22 cellular contexts compared by ENCODE assay signal in the genomic region with DNA sequence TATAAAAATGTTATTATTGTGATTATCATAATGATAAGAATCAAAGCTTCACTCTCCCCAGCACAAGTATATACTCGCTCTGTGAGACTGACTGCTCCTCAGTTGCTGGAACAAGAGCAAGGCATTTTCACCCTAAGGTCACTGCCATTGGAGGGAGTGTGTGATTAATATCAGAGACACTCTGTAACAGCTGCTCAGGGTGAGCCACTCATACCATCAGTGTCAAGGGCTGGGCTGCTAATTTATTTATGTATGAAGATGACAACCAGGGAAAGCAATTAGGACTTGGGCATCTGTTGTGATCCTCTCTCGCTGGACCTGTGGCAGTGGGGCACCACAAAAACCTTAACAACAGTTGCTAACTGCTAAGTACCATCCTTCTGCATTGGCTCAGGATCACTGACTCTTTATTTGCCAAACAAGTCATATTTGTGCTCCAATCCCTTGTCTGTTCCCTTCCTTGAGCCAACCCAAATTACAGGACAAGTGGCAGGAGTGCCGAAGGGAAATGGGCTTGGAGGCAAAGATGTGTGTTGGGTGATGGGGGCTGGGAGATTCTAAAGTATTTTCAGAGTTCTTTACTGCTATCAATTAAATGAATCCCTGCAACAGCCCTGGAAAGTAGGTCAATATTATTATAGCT.
DNase-seq lines count a peak whose midpoint lies in the region; ATAC-seq and TF ChIP-seq lines count a peak whose summit lies in the region.
"Had no signal": no experiment of that assay in that cellular context is flagged by ENCODE, and none has a peak within 500 bp of the region (broad histone marks: within the 10 kb centered on the region; RNA-seq: fewer than 3 reads in every experiment).

No MANE protein-coding gene starts in this region.

- H3K9me3 ChIP-seq in naive thymus-derived CD4-positive, alpha-beta T cell (ENCODE audit: control insufficient read depth in 2 of 3, low read length in 3 of 3), result no peaks in the 10 kb centered on the region
- H3K9me3 ChIP-seq: A549, neutrophil, prostate gland had no signal

- peak; percentile 69 for DNase-seq in NCI-H82 (lab: John Stamatoyannopoulos, UW)
- DNase-seq in NCI-H82 treated with DMSO at 0.1 percent for 48 hours (lab: John Stamatoyannopoulos, UW; ENCODE audit: unreplicated experiment), result no peak
- DNase-seq in NCI-H748 treated with DMSO at 0.1 percent for 48 hours (lab: John Stamatoyannopoulos, UW), result peak; percentile 32
- peak; percentile 51 to 73 for DNase-seq in foreskin keratinocyte
- no peak for DNase-seq in stimulated activated naive B cell treated with anti-CD40 and anti-IgM and Interleukin-4, amounts not matched to agents 10 μg/mL and 1 μg/mL and 100 μg/mL, for 72 hours
- no peak for DNase-seq in naive thymus-derived CD8-positive, alpha-beta T cell
- DNase-seq in naive thymus-derived CD4-positive, alpha-beta T cell, result no peak
- DNase-seq in Right ventricle myocardium inferior (ENCODE audit: missing footprints), result no peak
- DNase-seq: activated CD8-positive, alpha-beta memory T cell treated with anti-CD3 and anti-CD28 coated beads for 24 hours; activated T-cell treated with anti-CD3 and anti-CD28 coated beads, Interleukin-2, amount 50 U/mL, for 4 hours; cortex of kidney; DMS79; endodermal cell; H7; islet precursor cell; NCI-H146; NCI-H2171 treated with DMSO at 0.1 percent for 48 hours had no signal

- H3K36me3 Mint-ChIP-seq in stimulated activated naive B cell treated with anti-CD40 and anti-IgM and Interleukin-4, amounts not matched to agents 10 μg/mL and 1 μg/mL and 100 μg/mL, for 72 hours, result no peaks in the 10 kb centered on the region
- no peaks in the 10 kb centered on the region for H3K36me3 Mint-ChIP-seq in naive thymus-derived CD8-positive, alpha-beta T cell
- H3K36me3 Mint-ChIP-seq in naive thymus-derived CD4-positive, alpha-beta T cell, result peaks cover 0 to 17% (median 0%) of the 10 kb centered on the region in 5 donors

- H3K27ac Mint-ChIP-seq in stimulated activated naive B cell treated with anti-CD40 and anti-IgM and Interleukin-4, amounts not matched to agents 10 μg/mL and 1 μg/mL and 100 μg/mL, for 72 hours, result peak overlapping the region; percentile 42
- H3K27ac Mint-ChIP-seq in naive thymus-derived CD8-positive, alpha-beta T cell, result no peak overlapping the region
- H3K27ac Mint-ChIP-seq in naive thymus-derived CD4-positive, alpha-beta T cell, result peak overlapping the region in 1 of 9 donors; percentile 22
- H3K27ac Mint-ChIP-seq: B cell, endodermal cell had no signal

- H3K36me3 ChIP-seq in naive thymus-derived CD4-positive, alpha-beta T cell (ENCODE audit: control insufficient read depth in 2 of 3, insufficient read depth in 3 of 3, low read length in 3 of 3), result no peaks in the 10 kb centered on the region
- H3K36me3 ChIP-seq: neutrophil, prostate gland had no signal

- no peaks in the 10 kb centered on the region for H3K9me3 Mint-ChIP-seq in stimulated activated naive B cell treated with anti-CD40 and anti-IgM and Interleukin-4, amounts not matched to agents 10 μg/mL and 1 μg/mL and 100 μg/mL, for 72 hours
- H3K9me3 Mint-ChIP-seq in naive thymus-derived CD8-positive, alpha-beta T cell, result no peaks in the 10 kb centered on the region
- peaks cover 0 to 3% (median 0%) of the 10 kb centered on the region in 11 donors for H3K9me3 Mint-ChIP-seq in naive thymus-derived CD4-positive, alpha-beta T cell
- H3K9me3 Mint-ChIP-seq: activated T-cell treated with anti-CD3 and anti-CD28 coated beads, Interleukin-2, amount 50 U/mL, for 4 hours; endodermal cell had no signal

- H3K4me3 Mint-ChIP-seq in stimulated activated naive B cell treated with anti-CD40 and anti-IgM and Interleukin-4, amounts not matched to agents 10 μg/mL and 1 μg/mL and 100 μg/mL, for 72 hours, result no peak overlapping the region
- no peak overlapping the region for H3K4me3 Mint-ChIP-seq in naive thymus-derived CD8-positive, alpha-beta T cell
- H3K4me3 Mint-ChIP-seq in naive thymus-derived CD4-positive, alpha-beta T cell, result no peak overlapping the region
- H3K4me3 Mint-ChIP-seq: activated T-cell treated with anti-CD3 and anti-CD28 coated beads, Interleukin-2, amount 50 U/mL, for 4 hours; B cell; endodermal cell had no signal

- peaks cover 12% of the 10 kb centered on the region for H3K4me1 ChIP-seq in foreskin keratinocyte
- H3K4me1 ChIP-seq in naive thymus-derived CD4-positive, alpha-beta T cell (ENCODE audit: control insufficient read depth in 2 of 2, insufficient read depth in 2 of 2, low read length in 2 of 2), result peaks cover 16 to 36% of the 10 kb centered on the region in 2 donors
- H3K4me1 ChIP-seq: A549, prostate gland had no signal

- intact Hi-C loops in naive thymus-derived CD4-positive, alpha-beta T cell (cut with micrococcal nuclease), result no loop called here
- intact Hi-C loops in Right ventricle myocardium inferior (cut with DNase I), result no loop called here

- peaks cover 0 to 4% of the 10 kb centered on the region in 2 donors for H3K27me3 Mint-ChIP-seq in stimulated activated naive B cell treated with anti-CD40 and anti-IgM and Interleukin-4, amounts not matched to agents 10 μg/mL and 1 μg/mL and 100 μg/mL, for 72 hours
- H3K27me3 Mint-ChIP-seq in naive thymus-derived CD8-positive, alpha-beta T cell, result no peaks in the 10 kb centered on the region
- H3K27me3 Mint-ChIP-seq in naive thymus-derived CD4-positive, alpha-beta T cell, result peaks cover 0 to 2% (median 0%) of the 10 kb centered on the region in 5 donors

- H3K4me3 ChIP-seq in naive thymus-derived CD4-positive, alpha-beta T cell (ENCODE audit: low read length), result no peak overlapping the region
- H3K4me3 ChIP-seq: A549, K562, prostate gland had no signal

- CTCF ChIA-PET in naive thymus-derived CD4-positive, alpha-beta T cell (lab: Charles Lee), result interaction anchor here (0.6 kb wide), 1 partner anchor 48 kb away, joined by 3 read pairs; no protein-coding TSS in a partner anchor

- POLR2A ChIA-PET in naive thymus-derived CD8-positive, alpha-beta T cell (lab: Charles Lee), result interaction anchor here (0.5 to 1.4 kb wide), 4 partner anchors 9 to 297 kb away, joined by 3 read pairs; a partner anchor contains a TSS
- POLR2A ChIA-PET in naive thymus-derived CD4-positive, alpha-beta T cell (lab: Charles Lee), result no interaction called here

- H3K27ac ChIP-seq in foreskin keratinocyte, result no peak overlapping the region
- no peak overlapping the region for H3K27ac ChIP-seq in naive thymus-derived CD4-positive, alpha-beta T cell (ENCODE audit: low read depth, low read length)
- H3K27ac ChIP-seq: A549, prostate gland had no signal

- no peaks in the 10 kb centered on the region for H3K27me3 ChIP-seq in foreskin keratinocyte
- H3K27me3 ChIP-seq in naive thymus-derived CD4-positive, alpha-beta T cell (ENCODE audit: control insufficient read depth in 2 of 2, insufficient read depth in 2 of 2, low read length in 2 of 2), result no peaks in the 10 kb centered on the region
- H3K27me3 ChIP-seq: neutrophil had no signal

- ATAC-seq in foreskin keratinocyte (peak; percentile 79), Right ventricle myocardium inferior (no peak)
- ATAC-seq in stimulated activated naive B cell treated with anti-CD40 and anti-IgM and Interleukin-4, amounts not matched to agents 10 μg/mL and 1 μg/mL and 100 μg/mL, for 72 hours (replicated peaks), result no peak
- ATAC-seq in naive thymus-derived CD8-positive, alpha-beta T cell, result no peak
- ATAC-seq in naive thymus-derived CD4-positive, alpha-beta T cell, result no peak
- ATAC-seq: A549; activated T-cell treated with anti-CD3 and anti-CD28 coated beads, Interleukin-2, amount 50 U/mL, for 4 hours; K562 had no signal

- no peak for TF ChIP-seq CTCF in foreskin keratinocyte (conservative IDR thresholded peaks at IDR 0.05)

- peaks cover 31 to 48% of the 10 kb centered on the region in 2 donors for H3K4me1 Mint-ChIP-seq in stimulated activated naive B cell treated with anti-CD40 and anti-IgM and Interleukin-4, amounts not matched to agents 10 μg/mL and 1 μg/mL and 100 μg/mL, for 72 hours
- peaks cover 31 to 55% (median 45%) of the 10 kb centered on the region in 4 donors for H3K4me1 Mint-ChIP-seq in naive thymus-derived CD8-positive, alpha-beta T cell
- H3K4me1 Mint-ChIP-seq in naive thymus-derived CD4-positive, alpha-beta T cell, result peaks cover 40 to 56% (median 53%) of the 10 kb centered on the region in 7 donors
- H3K4me1 Mint-ChIP-seq: endodermal cell had no signal

Comparison
In these comparisons a context has a peak if more than half of its experiments do, and no peak if none do; other contexts are left out.
1. DNase-seq: peak in NCI-H82 (single experiment), NCI-H748 treated with DMSO at 0.1 percent for 48 hours (single experiment) and foreskin keratinocyte (2 of 2); none in NCI-H82 treated with DMSO at 0.1 percent for 48 hours (single experiment), stimulated activated naive B cell treated with anti-CD40 and anti-IgM and Interleukin-4, amounts not matched to agents 10 μg/mL and 1 μg/mL and 100 μg/mL, for 72 hours (single experiment), naive thymus-derived CD8-positive, alpha-beta T cell (0 of 10), naive thymus-derived CD4-positive, alpha-beta T cell (0 of 9) and Right ventricle myocardium inferior (single experiment).